Comparison of ENCODE assay signal across 12 cellular contexts in the genomic region with DNA sequence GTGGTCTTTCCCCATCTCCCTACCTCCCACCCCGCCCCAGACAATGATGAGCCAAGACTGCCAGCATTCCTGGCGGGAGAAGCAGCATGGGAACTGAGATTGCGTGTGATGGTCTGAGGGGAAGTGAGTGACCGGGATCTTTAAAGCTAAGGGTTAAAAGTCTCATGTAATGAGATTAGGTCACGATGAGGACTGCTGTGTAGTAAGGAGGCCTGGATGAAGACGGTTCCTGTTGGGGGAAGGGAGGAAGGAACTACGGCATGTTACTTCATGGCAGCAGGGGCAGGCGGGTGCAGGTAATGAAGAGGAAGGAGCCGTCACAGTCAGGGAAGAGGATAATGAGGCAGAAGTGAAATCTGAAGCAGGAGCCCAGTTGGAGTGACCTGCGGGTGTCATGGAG.
"Had no signal": no experiment of that assay in that cellular context is flagged by ENCODE, and none has a peak within 500 bp of the region (broad histone marks: within the 10 kb centered on the region; RNA-seq: fewer than 3 reads in every experiment).

No MANE protein-coding gene starts in this region.

- H3K4me1 ChIP-seq: parathyroid adenoma, tibial artery had no signal

- H3K27ac ChIP-seq: parathyroid adenoma, tibial artery had no signal

- H3K27me3 ChIP-seq: dorsolateral prefrontal cortex, tibial artery had no signal

- H3K9me3 ChIP-seq: tibial artery had no signal

- H3K4me3 Mint-ChIP-seq: activated CD8-positive, alpha-beta memory T cell treated with anti-CD3 and anti-CD28 coated beads, Interleukin-2, amount 10 ng/mL, durations not matched to agents 7 days and 5 days; activated naive CD8-positive, alpha-beta T cell; activated T-cell treated with anti-CD3 and anti-CD28 coated beads, Interleukin-2, amount 50 U/mL, for 4 hours; brain; stimulated activated memory B cell treated with anti-CD40 and anti-IgM and Interleukin-4, amounts not matched to agents 10 μg/mL and 1 μg/mL and 100 μg/mL, for 72 hours had no signal

- H3K4me3 ChIP-seq: dorsolateral prefrontal cortex, tibial artery had no signal

- H3K9me3 Mint-ChIP-seq: activated T-cell treated with anti-CD3 and anti-CD28 coated beads, Interleukin-2, amount 50 U/mL, for 4 hours; brain; stimulated activated memory B cell treated with anti-CD40 and anti-IgM and Interleukin-4, amounts not matched to agents 10 μg/mL and 1 μg/mL and 100 μg/mL, for 72 hours had no signal

- H3K27ac Mint-ChIP-seq: activated CD8-positive, alpha-beta memory T cell treated with anti-CD3 and anti-CD28 coated beads, Interleukin-2, amount 10 ng/mL, durations not matched to agents 7 days and 5 days; activated naive CD8-positive, alpha-beta T cell; brain; stimulated activated memory B cell treated with anti-CD40 and anti-IgM and Interleukin-4, amounts not matched to agents 10 μg/mL and 1 μg/mL and 100 μg/mL, for 72 hours had no signal

- ATAC-seq: activated CD8-positive, alpha-beta memory T cell treated with anti-CD3 and anti-CD28 coated beads, Interleukin-2, amount 10 ng/mL, durations not matched to agents 7 days and 5 days; activated T-cell treated with anti-CD3 and anti-CD28 coated beads, Interleukin-2, amount 50 U/mL, for 4 hours; stimulated activated memory B cell treated with anti-CD40 and anti-IgM and Interleukin-4, amounts not matched to agents 10 μg/mL and 1 μg/mL and 100 μg/mL, for 72 hours had no signal

- H3K36me3 Mint-ChIP-seq: activated CD8-positive, alpha-beta memory T cell treated with anti-CD3 and anti-CD28 coated beads, Interleukin-2, amount 10 ng/mL, durations not matched to agents 7 days and 5 days; activated naive CD8-positive, alpha-beta T cell; stimulated activated memory B cell treated with anti-CD40 and anti-IgM and Interleukin-4, amounts not matched to agents 10 μg/mL and 1 μg/mL and 100 μg/mL, for 72 hours had no signal

- DNase-seq: activated CD4-positive, alpha-beta T cell treated with anti-CD3 and anti-CD28 coated beads for 1 hour; activated CD4-positive, alpha-beta T cell treated with anti-CD3 and anti-CD28 coated beads, Interleukin-2, amount 50 U/mL, for 48 hours; activated CD8-positive, alpha-beta memory T cell treated with anti-CD3 and anti-CD28 coated beads, Interleukin-2, amount 10 ng/mL, durations not matched to agents 7 days and 5 days; activated gamma-delta T cell; activated T-cell treated with anti-CD3 and anti-CD28 coated beads, Interleukin-2, amount 50 U/mL, for 4 hours; mesenchymal stem cell; tibial artery had no signal

- H3K4me1 Mint-ChIP-seq: activated CD8-positive, alpha-beta memory T cell treated with anti-CD3 and anti-CD28 coated beads, Interleukin-2, amount 10 ng/mL, durations not matched to agents 7 days and 5 days; stimulated activated memory B cell treated with anti-CD40 and anti-IgM and Interleukin-4, amounts not matched to agents 10 μg/mL and 1 μg/mL and 100 μg/mL, for 72 hours had no signal
